ENCODE assay signal across 17 cellular contexts in genomic region chr14:94346841-94347240, GRCh38. TPM values are rescaled to one million over a fixed set of nuclear protein-coding genes. Genes with fewer than 3 reads are reported as not detected.
A peak's percentile ranks its signal among the peaks of the same experiment; 100 is the strongest.
DNase-seq lines count a peak whose midpoint lies in the region; ATAC-seq and TF ChIP-seq lines count a peak whose summit lies in the region.
"Had no signal": no experiment of that assay in that cellular context is flagged by ENCODE, and none has a peak within 500 bp of the region (broad histone marks: within the 10 kb centered on the region; RNA-seq: fewer than 3 reads in every experiment).

No MANE protein-coding gene starts in this region.

- peak; percentile 19 for ATAC-seq in GM19395 (IDR thresholded peaks at IDR 0.05; ENCODE audit: unreplicated experiment)
- no peak for ATAC-seq in IMR-90 (ENCODE audit: low read depth)
- no peak for ATAC-seq in HG02981 (IDR thresholded peaks at IDR 0.05; ENCODE audit: unreplicated experiment)
- ATAC-seq: gastrocnemius medialis had no signal

- H2BK5ac ChIP-seq in IMR-90 (ENCODE audit: low read depth, low read length, poor library complexity, severe bottlenecking) = no peak overlapping the region

- in situ Hi-C loops in Caki2 (cut with HindIII; ENCODE audit: low pct_unique_long_range_greater_than_20kb, low sequenced_read_pairs) (no loop called here), IMR-90 (cut with MboI; ENCODE audit: low sequenced_read_pairs) (no loop called here), GM13977 (cut with MboI; ENCODE audit: low pct_unique_long_range_greater_than_20kb, low sequenced_read_pairs, unreplicated experiment) (no loop called here)

- H3K4me2 ChIP-seq in IMR-90 (ENCODE audit: low read depth, low read length) = no peak overlapping the region

- BruUV-seq in IMR-90 (replicated peaks; lab: Mats Ljungman, UMichigan) = no TSS peak

- peaks cover 8% of the 10 kb centered on the region for H3K4me1 ChIP-seq in IMR-90 (ENCODE audit: control insufficient read depth, insufficient read depth, low read length)
- H3K4me1 ChIP-seq in colonic mucosa = no peaks in the 10 kb centered on the region
- no peaks in the 10 kb centered on the region for H3K4me1 ChIP-seq in ascending aorta

- no peak overlapping the region for H2AK9ac ChIP-seq in IMR-90 (replicated peaks; ENCODE audit: low read depth, low read length, poor library complexity)

- 100% methylated on average over 1 of the region's 5 CpGs; no CpG with 5 or more reads in 1 of the 2 experiments for WGBS in IMR-90 (ENCODE audit: extremely low coverage in 2 of 2, insufficient read length in 1 of 2), 2 experiments

- H3K27me3 ChIP-seq in IMR-90 (ENCODE audit: control insufficient read depth, insufficient read depth, low read length) (peaks cover 3% of the 10 kb centered on the region), colonic mucosa (no peaks in the 10 kb centered on the region), ascending aorta (no peaks in the 10 kb centered on the region)
- H3K27me3 ChIP-seq: gastrocnemius medialis had no signal

- H3K27ac ChIP-seq in IMR-90 (ENCODE audit: insufficient read depth, low read length) (no peak overlapping the region), colonic mucosa (no peak overlapping the region), ascending aorta (no peak overlapping the region)
- H3K27ac ChIP-seq: gastrocnemius medialis had no signal

- TF ChIP-seq POLR2A in IMR-90 (IDR thresholded peaks at IDR 0.05; ENCODE audit: low read depth, low read length) = no peak

- H2BK120ac ChIP-seq in IMR-90 (ENCODE audit: low read depth, low read length) = no peak overlapping the region

- H3K9me3 ChIP-seq in IMR-90 (ENCODE audit: control insufficient read depth, insufficient read depth, low read length) (peaks cover 2% of the 10 kb centered on the region; the same call in 1 of the 2 replicates), colonic mucosa (no peaks in the 10 kb centered on the region), ascending aorta (no peaks in the 10 kb centered on the region)
- H3K9me3 ChIP-seq: gastrocnemius medialis had no signal

- H3K56ac ChIP-seq in IMR-90 (ENCODE audit: extremely low read depth, insufficient read depth, low read length) = no peak overlapping the region

- DNase-seq in Caki2 (ENCODE audit: low read depth) (peak; percentile 23), IMR-90 (no peak), colonic mucosa (peak; percentile 6), GM13977 (ENCODE audit: low spot score) (no peak), ascending aorta (ENCODE audit: low spot score in 2 of 2) (no peak)
- DNase-seq: gastrocnemius medialis, GF-D8, NCI-H187, NCI-H510A treated with DMSO at 0.1 percent for 48 hours, substantia nigra had no signal

- H3K18ac ChIP-seq in IMR-90 (ENCODE audit: low read depth, low read length) = no peak overlapping the region

- H3K36me3 ChIP-seq in IMR-90 (ENCODE audit: control insufficient read depth, insufficient read depth, low read length) = no peaks in the 10 kb centered on the region
- H3K36me3 ChIP-seq in colonic mucosa = no peaks in the 10 kb centered on the region
- no peaks in the 10 kb centered on the region for H3K36me3 ChIP-seq in ascending aorta
- H3K36me3 ChIP-seq: gastrocnemius medialis had no signal

- no peak overlapping the region for H4K5ac ChIP-seq in IMR-90 (ENCODE audit: low read depth, low read length)

- TF ChIP-seq RAD21 in IMR-90 (IDR thresholded peaks at IDR 0.05; ENCODE audit: low read length) = no peak

- no peak overlapping the region for H2BK20ac ChIP-seq in IMR-90 (ENCODE audit: low read depth, low read length)

- H3K9me1 ChIP-seq in IMR-90 (ENCODE audit: insufficient read depth, low read length) = peaks cover 14% of the 10 kb centered on the region

- H4K91ac ChIP-seq in IMR-90 (ENCODE audit: insufficient read depth, low read depth, low read length) = no peak overlapping the region

- dilution Hi-C loops in IMR-90 (cut with HindIII; ENCODE audit: low sequenced_read_pairs, unreplicated experiment) = no loop called here

- no peak overlapping the region for H3K14ac ChIP-seq in IMR-90 (replicated peaks; ENCODE audit: low read depth, low read length)

- no peak overlapping the region for H2BK15ac ChIP-seq in IMR-90 (ENCODE audit: low read depth, low read length)

- 0 out of 2 replicates have a peak overlapping the region, but pooled peaks have one; percentile 6 for H2AK5ac ChIP-seq in IMR-90 (ENCODE audit: low read depth, low read length)

- H3K9ac ChIP-seq in IMR-90 (ENCODE audit: low read depth, low read length) = no peak overlapping the region
- H3K9ac ChIP-seq in colonic mucosa (ENCODE audit: low read depth in 2 of 2, low read length in 2 of 2) = no peak overlapping the region

- CTCF ChIA-PET in IMR-90 (lab: Yijun Ruan, JAX) = interaction anchor here (2.3 kb wide), 1 partner anchor 9 kb away, joined by 6 read pairs; no protein-coding TSS in a partner anchor

- no peaks in the 10 kb centered on the region for H4K20me1 ChIP-seq in IMR-90 (ENCODE audit: insufficient read depth, low read length)

- H4K8ac ChIP-seq in IMR-90 (ENCODE audit: low read depth in 2 of 2, low read length in 2 of 2) = no peak overlapping the region

- H2AFZ ChIP-seq in IMR-90 (replicated peaks; ENCODE audit: low read length, poor library complexity) = peak overlapping the region; percentile 49

- TF ChIP-seq CTCF in IMR-90 (conservative IDR thresholded peaks at IDR 0.05; ENCODE audit: low read depth, low read length) (no peak), colonic mucosa (IDR thresholded peaks at IDR 0.05) (no peak), GM13977 (IDR thresholded peaks at IDR 0.05; ENCODE audit: extremely low read depth, insufficient read depth, missing control alignments) (no peak), ascending aorta (IDR thresholded peaks at IDR 0.05) (no peak)

- H3K79me1 ChIP-seq in IMR-90 (ENCODE audit: low read depth in 1 of 2, low read length in 2 of 2) = no peaks in the 10 kb centered on the region

- no peak overlapping the region for H3K4ac ChIP-seq in IMR-90 (ENCODE audit: low read depth, low read length)

- H3K4me3 ChIP-seq in IMR-90 (ENCODE audit: insufficient read depth, low read depth, low read length) (no peak overlapping the region), colonic mucosa (no peak overlapping the region), ascending aorta (no peak overlapping the region)
- H3K4me3 ChIP-seq: gastrocnemius medialis, skin epidermis had no signal

- intact Hi-C loops in IMR-90 (cut with micrococcal nuclease) = no loop called here
- intact Hi-C loops in colonic mucosa (cut with DNase I) = no loop called here
- intact Hi-C loops in ascending aorta (cut with DNase I) = no loop called here

- POLR2A ChIA-PET in IMR-90 (lab: Charles Lee; ENCODE audit: unreplicated experiment) = no interaction called here

- no peak overlapping the region for H3K23ac ChIP-seq in IMR-90 (ENCODE audit: low read depth, low read length)

TF ChIP-seq in IMR-90, 13 proteins besides CTCF, POLR2A, EP300 and RAD21 (continues in another document):
- TF ChIP-seq RCOR1 (IDR thresholded peaks at IDR 0.05; ENCODE audit: insufficient replicate concordance, low read length) (no peak), FOS (IDR thresholded peaks at IDR 0.05; ENCODE audit: low read depth, low read length) (no peak), CHD1 (IDR thresholded peaks at IDR 0.05; ENCODE audit: low read depth, low read length) (no peak), MAFK (IDR thresholded peaks at IDR 0.05; ENCODE audit: low read depth, low read length) (no peak), BHLHE40 (IDR thresholded peaks at IDR 0.05; ENCODE audit: low read depth, low read length) (no peak), USF2 (IDR thresholded peaks at IDR 0.05; ENCODE audit: low read depth, low read length) (no peak), MAZ (IDR thresholded peaks at IDR 0.05; ENCODE audit: borderline replicate concordance, low read depth, low read length) (no peak), MXI1 (IDR thresholded peaks at IDR 0.05; ENCODE audit: borderline replicate concordance, low read depth, low read length) (no peak), NFE2L2 (IDR thresholded peaks at IDR 0.05; ENCODE audit: low read depth, low read length) (no peak), RFX5 (IDR thresholded peaks at IDR 0.05; ENCODE audit: low read depth, low read length) (no peak), SMC3 (IDR thresholded peaks at IDR 0.05; ENCODE audit: low read depth, low read length) (no peak)

RNA-seq across cellular contexts. Expression of gene SERPINA2, which starts 19.7 kb away (rescaled TPM):
- total RNA-seq in Caki2 (2014; rRNA removed; shearing (Covaris generic); ENCODE audit: low replicate concordance) = not detected in 2 replicates
- total RNA-seq in IMR-90 (2012; rRNA removed) = not detected in 2 replicates
- polyA plus RNA-seq in IMR-90 (2012; rRNA removed) = not detected in 2 replicates
- not detected in 2 replicates for polyA plus RNA-seq in IMR-90 (2012; cell fraction: cytosol; rRNA removed)
- not detected in 2 replicates for polyA plus RNA-seq in IMR-90 (2012; cell fraction: nucleus; rRNA removed; ENCODE audit: low replicate concordance)
- total RNA-seq in colonic mucosa = not detected
- total RNA-seq in ascending aorta = not detected
- total RNA-seq: bronchial epithelial cell; gastrocnemius medialis; omental fat pad; T-helper 2 cell treated with Interferon-gamma antibody and Interleukin-4, amounts not matched to agents 100 ng/mL and 5 ng/mL, for 36 hours had no signal

RNA-seq across cellular contexts. Expression of gene SERPINA6, which starts 23.7 kb away (rescaled TPM):
- total RNA-seq in Caki2 (2014; rRNA removed; shearing (Covaris generic); ENCODE audit: low replicate concordance) = 3.8 and 8.7 TPM in 2 replicates
- not detected in 2 replicates for total RNA-seq in IMR-90 (2012; rRNA removed)
- not detected in 2 replicates for polyA plus RNA-seq in IMR-90 (2012; rRNA removed)
- not detected in 2 replicates for polyA plus RNA-seq in IMR-90 (2012; cell fraction: cytosol; rRNA removed)
- polyA plus RNA-seq in IMR-90 (2012; cell fraction: nucleus; rRNA removed; ENCODE audit: low replicate concordance) = not detected in 2 replicates
- 1 to 10 TPM; 3.4 to 5.7 TPM for total RNA-seq in colonic mucosa
- total RNA-seq in ascending aorta = not detected
- total RNA-seq: bronchial epithelial cell; mononuclear cell; T-helper 2 cell treated with Interferon-gamma antibody and Interleukin-4, amounts not matched to agents 100 ng/mL and 5 ng/mL, for 36 hours had no signal

RNA-seq across cellular contexts. Expression of gene SERPINA1, which starts 41.6 kb away (rescaled TPM):
- total RNA-seq in Caki2 (2014; rRNA removed; shearing (Covaris generic); ENCODE audit: low replicate concordance) = 0.24 and 1.1 TPM in 2 replicates
- 0.54 and 0.56 TPM in 2 replicates for total RNA-seq in IMR-90 (2012; rRNA removed)
- polyA plus RNA-seq in IMR-90 (2012; rRNA removed) = 1.2 and 1.4 TPM in 2 replicates
- polyA plus RNA-seq in IMR-90 (2012; cell fraction: cytosol; rRNA removed) = 0.85 and 1.2 TPM in 2 replicates
- polyA plus RNA-seq in IMR-90 (2012; cell fraction: nucleus; rRNA removed; ENCODE audit: low replicate concordance) = 0.29 and 0.33 TPM in 2 replicates
- total RNA-seq in colonic mucosa = 100 to 1,000 TPM; 153 to 278 TPM
- 34.3 TPM for total RNA-seq in ascending aorta

RNA-seq across cellular contexts. Expression of gene SERPINA10, which starts 53.8 kb away (rescaled TPM):
- not detected in 2 replicates for total RNA-seq in Caki2 (2014; rRNA removed; shearing (Covaris generic); ENCODE audit: low replicate concordance)
- not detected in 2 replicates for total RNA-seq in IMR-90 (2012; rRNA removed)
- not detected in 2 replicates for polyA plus RNA-seq in IMR-90 (2012; rRNA removed)
- not detected in 2 replicates for polyA plus RNA-seq in IMR-90 (2012; cell fraction: cytosol; rRNA removed)
- polyA plus RNA-seq in IMR-90 (2012; cell fraction: nucleus; rRNA removed; ENCODE audit: low replicate concordance) = not detected in 2 replicates
- total RNA-seq in colonic mucosa = under 1 TPM; 0.48 to 0.74 TPM
- total RNA-seq in ascending aorta = not detected
- total RNA-seq: bronchial epithelial cell; mononuclear cell; omental fat pad; T-helper 2 cell treated with Interferon-gamma antibody and Interleukin-4, amounts not matched to agents 100 ng/mL and 5 ng/mL, for 36 hours had no signal

Comparison
In these comparisons a context has a peak if more than half of its experiments do, and no peak if none do; other contexts are left out.
1. DNase-seq: peak in Caki2 (single experiment) and colonic mucosa (single experiment); none in IMR-90 (single experiment), GM13977 (single experiment) and ascending aorta (0 of 2).
2. RNA of gene SERPINA1, which starts 41.6 kb away (total RNA-seq): 153 to 278 TPM in colonic mucosa and 34.3 TPM in ascending aorta (single experiment); 0.54 to 0.56 TPM in IMR-90 and 0.24 to 1.1 TPM in Caki2; every median in the first group is over 10 times any median in the second.